ENCODE assay signal across 8 cellular contexts in genomic region chr1:232793944-232794343, GRCh38. TPM values are rescaled to one million over a fixed set of nuclear protein-coding genes. Genes with fewer than 3 reads are reported as not detected.
DNase-seq lines count a peak whose midpoint lies in the region; ATAC-seq and TF ChIP-seq lines count a peak whose summit lies in the region.

No MANE protein-coding gene starts in this region.

- peak; percentile 5 for DNase-seq in GF-D8 (lab: John Stamatoyannopoulos, UW)
- DNase-seq in HuH-7 (ENCODE audit: low spot score): peak; percentile 45
- DNase-seq in SK-N-MC (ENCODE audit: low read depth, low spot score): peak; percentile 87
- DNase-seq in kidney tubule cell (ENCODE audit: low spot score): peak; percentile 82
- DNase-seq in upper lobe of right lung: no peak
- DNase-seq in coronary artery (ENCODE audit: low spot score): no peak
- no peak for DNase-seq in stimulated activated CD4-positive, alpha-beta T cell treated with anti-CD3 and anti-CD28 coated beads, Interleukin-4, amount 100 ng/mL, for 1 hour

- H3K36me3 ChIP-seq in SK-N-MC (ENCODE audit: insufficient read depth, low read length) (no peaks in the 10 kb centered on the region), upper lobe of right lung (no peaks in the 10 kb centered on the region)

- H3K9ac ChIP-seq in SK-N-MC (ENCODE audit: insufficient read length): no peak overlapping the region

- no peaks in the 10 kb centered on the region for H3K27me3 ChIP-seq in upper lobe of right lung

- TF ChIP-seq CTCF in upper lobe of right lung (IDR thresholded peaks at IDR 0.05) (no peak), coronary artery (IDR thresholded peaks at IDR 0.05) (no peak)

- H3K4me3 ChIP-seq in SK-N-MC (peak overlapping the region; percentile 64), upper lobe of right lung (no peak overlapping the region), coronary artery (no peak overlapping the region)

- ATAC-seq in upper lobe of right lung: no peak
- ATAC-seq in HG03280 (IDR thresholded peaks at IDR 0.05; ENCODE audit: unreplicated experiment): no peak

- intact Hi-C loops in upper lobe of right lung (cut with DNase I): no loop called here

- no peaks in the 10 kb centered on the region for H3K4me1 ChIP-seq in upper lobe of right lung

- no peaks in the 10 kb centered on the region for H3K9me3 ChIP-seq in SK-N-MC (ENCODE audit: low read depth, low read length)
- no peaks in the 10 kb centered on the region for H3K9me3 ChIP-seq in upper lobe of right lung

- H3K27ac ChIP-seq in SK-N-MC (peak overlapping the region; percentile 94), upper lobe of right lung (no peak overlapping the region), coronary artery (no peak overlapping the region)

RNA-seq across cellular contexts. Expression of gene MAP10, which starts 11.3 kb away (rescaled TPM):
- total RNA-seq in upper lobe of right lung: 2.1 TPM

Comparison
In these comparisons a context has a peak if more than half of its experiments do, and no peak if none do; other contexts are left out.
1. DNase-seq: peak in GF-D8 (single experiment), HuH-7 (single experiment), SK-N-MC (single experiment) and kidney tubule cell (single experiment); none in upper lobe of right lung (single experiment), coronary artery (single experiment) and stimulated activated CD4-positive, alpha-beta T cell treated with anti-CD3 and anti-CD28 coated beads, Interleukin-4, amount 100 ng/mL, for 1 hour (single experiment).